Comparison of ENCODE assay signal across 9 cellular contexts in the genomic region with DNA sequence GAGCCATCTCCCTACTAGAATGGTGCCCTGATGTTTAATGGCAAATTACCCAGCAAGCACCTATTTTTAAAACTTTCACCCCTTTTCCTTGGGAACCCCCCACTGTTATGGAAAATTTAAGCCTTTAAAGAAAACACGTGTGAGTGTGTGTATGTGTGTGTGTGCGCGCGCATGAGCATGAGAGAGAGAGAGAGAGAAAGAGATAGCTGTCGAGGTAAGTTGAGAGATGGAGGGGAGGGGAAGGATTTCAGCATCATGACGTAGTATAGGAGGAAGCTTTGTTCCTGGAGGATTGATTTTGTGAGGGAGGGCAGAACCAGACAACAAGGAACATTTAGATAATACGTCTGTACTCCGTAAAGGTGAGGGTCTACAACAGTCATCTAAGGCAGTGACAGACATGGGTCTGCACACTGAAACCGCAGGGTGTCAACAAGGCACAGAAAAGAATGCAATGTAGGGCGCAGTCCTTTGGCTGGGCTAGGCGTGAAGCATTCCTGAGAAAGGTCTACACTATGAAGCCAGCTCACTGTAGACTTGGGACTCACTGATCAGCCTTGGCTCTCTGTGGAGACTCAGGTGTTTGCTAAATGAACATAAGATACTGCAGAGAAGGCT.
A peak's percentile ranks its signal among the peaks of the same experiment; 100 is the strongest.
DNase-seq lines count a peak whose midpoint lies in the region; ATAC-seq, FAIRE-seq and TF ChIP-seq lines count a peak whose summit lies in the region.
"Had no signal": no experiment of that assay in that cellular context is flagged by ENCODE, and none has a peak within 500 bp of the region (broad histone marks: within the 10 kb centered on the region; RNA-seq: fewer than 3 reads in every experiment).

No MANE protein-coding gene starts in this region.

- no peaks in the 10 kb centered on the region for H3K36me3 ChIP-seq in adrenal gland (replicated peaks in 1 of 2)
- no peaks in the 10 kb centered on the region for H3K36me3 ChIP-seq in stomach smooth muscle (ENCODE audit: control insufficient read depth in 2 of 2, insufficient read depth in 2 of 2, low read length in 2 of 2)

- peaks cover 7 to 9% of the 10 kb centered on the region in 2 donors for H3K4me1 ChIP-seq in adrenal gland (replicated peaks in 1 of 2)
- H3K4me1 ChIP-seq in stomach smooth muscle (ENCODE audit: control insufficient read depth, insufficient read depth, low read length): peaks cover 18% of the 10 kb centered on the region

- intact Hi-C loops in activated CD4-positive, alpha-beta T cell treated with anti-CD3 and anti-CD28 coated beads, Interleukin-2, amount 10 ng/mL, durations not matched to agents 24 days and 14 days (cut with micrococcal nuclease): loop anchor here (2.0 to 5.0 kb wide), 2 partner anchors 84 to 106 kb away; no protein-coding TSS in a partner anchor
- intact Hi-C loops in adrenal gland (cut with DNase I): no loop called here

- H3K9ac ChIP-seq in stomach smooth muscle (ENCODE audit: low read length in 2 of 2): peak overlapping the region; percentile 72 to 79

- no peaks in the 10 kb centered on the region for H3K36me3 Mint-ChIP-seq in activated CD4-positive, alpha-beta T cell treated with anti-CD3 and anti-CD28 coated beads, Interleukin-2, amount 10 ng/mL, durations not matched to agents 24 days and 14 days (ENCODE audit: low read depth)
- peaks cover 0 to 10% (median 5%) of the 10 kb centered on the region in 3 donors for H3K36me3 Mint-ChIP-seq in immature natural killer cell

- FAIRE-seq in D721Med (lab: Jason Lieb, UNC): no peak
- FAIRE-seq: G401.6 had no signal

- H3K27me3 ChIP-seq in adrenal gland: no peaks in the 10 kb centered on the region
- H3K27me3 ChIP-seq in stomach smooth muscle (ENCODE audit: control insufficient read depth in 1 of 2, insufficient read depth in 2 of 2, low read length in 2 of 2): no peaks in the 10 kb centered on the region

- peak overlapping the region in 3 of 5 donors; percentile 11 to 75 (median 73) for H3K27ac ChIP-seq in adrenal gland
- peak overlapping the region; percentile 67 for H3K27ac ChIP-seq in stomach smooth muscle (ENCODE audit: low read length)

- peak overlapping the region in 2 of 4 donors; percentile 21 to 54 for H3K4me3 ChIP-seq in adrenal gland
- H3K4me3 ChIP-seq in stomach smooth muscle (ENCODE audit: low read length in 2 of 2): peak overlapping the region; percentile 74 to 82

- TF ChIP-seq CTCF in adrenal gland (IDR thresholded peaks at IDR 0.05) (no peak), D721Med (IDR thresholded peaks at IDR 0.05; ENCODE audit: insufficient read depth, missing control alignments) (no peak)

- peak overlapping the region; percentile 83 for H3K4me3 Mint-ChIP-seq in activated CD4-positive, alpha-beta T cell treated with anti-CD3 and anti-CD28 coated beads, Interleukin-2, amount 10 ng/mL, durations not matched to agents 24 days and 14 days
- H3K4me3 Mint-ChIP-seq in immature natural killer cell: peak overlapping the region; percentile 83 to 86 (median 85)

- peaks cover 12% of the 10 kb centered on the region for H3K4me1 Mint-ChIP-seq in activated CD4-positive, alpha-beta T cell treated with anti-CD3 and anti-CD28 coated beads, Interleukin-2, amount 10 ng/mL, durations not matched to agents 24 days and 14 days
- peaks cover 17 to 19% of the 10 kb centered on the region in 2 donors for H3K4me1 Mint-ChIP-seq in immature natural killer cell

- peaks cover 8% of the 10 kb centered on the region for H3K9me3 Mint-ChIP-seq in activated CD4-positive, alpha-beta T cell treated with anti-CD3 and anti-CD28 coated beads, Interleukin-2, amount 10 ng/mL, durations not matched to agents 24 days and 14 days
- no peaks in the 10 kb centered on the region for H3K9me3 Mint-ChIP-seq in immature natural killer cell

- WGBS in adrenal gland, 4 donors: 43 to 55% (median 48%) methylated on average over 11 of the region's 11 CpGs

- no peaks in the 10 kb centered on the region for H3K9me3 ChIP-seq in adrenal gland (replicated peaks in 1 of 3)
- H3K9me3 ChIP-seq in stomach smooth muscle (ENCODE audit: control insufficient read depth in 2 of 2, low read length in 2 of 2): peaks cover 0 to 5% of the 10 kb centered on the region in 2 donors

- peaks cover 31% of the 10 kb centered on the region for H3K27me3 Mint-ChIP-seq in activated CD4-positive, alpha-beta T cell treated with anti-CD3 and anti-CD28 coated beads, Interleukin-2, amount 10 ng/mL, durations not matched to agents 24 days and 14 days
- H3K27me3 Mint-ChIP-seq in immature natural killer cell (ENCODE audit: low read depth in 3 of 3): peaks cover 2 to 14% (median 3%) of the 10 kb centered on the region in 3 donors

- no peak for DNase-seq in activated CD4-positive, alpha-beta T cell treated with anti-CD3 and anti-CD28 coated beads, Interleukin-2, amount 10 ng/mL, durations not matched to agents 24 days and 14 days
- DNase-seq in activated CD4-positive, alpha-beta T cell treated with anti-CD3 and anti-CD28 coated beads, Interleukin-2, amount 50 U/mL, for 4 hours: no peak
- peak in 1 of 7 donors; percentile 21 for DNase-seq in adrenal gland
- no peak for DNase-seq in immature natural killer cell
- DNase-seq in retina: no peak
- DNase-seq in D721Med (ENCODE audit: insufficient read length, low spot score): no peak

- no peak for TF ChIP-seq POLR2A in adrenal gland (IDR thresholded peaks at IDR 0.05)

- ATAC-seq in HG02763 (IDR thresholded peaks at IDR 0.05; ENCODE audit: unreplicated experiment): no peak

- peak overlapping the region; percentile 3 for H3K27ac Mint-ChIP-seq in activated CD4-positive, alpha-beta T cell treated with anti-CD3 and anti-CD28 coated beads, Interleukin-2, amount 10 ng/mL, durations not matched to agents 24 days and 14 days
- peak overlapping the region in 2 of 6 donors; percentile 6 to 63 for H3K27ac Mint-ChIP-seq in immature natural killer cell
